27 cellular contexts compared by ENCODE assay signal in the genomic region with DNA sequence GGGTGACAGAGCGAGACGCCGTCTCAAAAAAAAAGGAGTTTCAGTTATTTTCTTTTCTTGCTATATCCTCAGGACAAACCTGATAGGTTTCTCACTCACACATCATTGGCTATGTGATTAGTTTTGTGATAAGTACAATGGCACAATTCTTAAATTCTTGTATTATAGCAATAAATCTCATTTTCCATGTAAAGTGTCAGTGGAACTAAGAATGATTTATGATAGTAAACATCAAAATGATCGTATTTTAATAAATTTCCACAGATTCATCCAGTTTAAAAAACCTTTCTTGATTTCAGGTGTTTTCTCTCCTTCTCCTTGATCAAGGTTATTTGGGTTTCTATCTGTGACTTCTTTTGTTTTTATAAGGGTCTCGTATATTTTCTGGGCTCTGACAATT.
"Had no signal": no experiment of that assay in that cellular context is flagged by ENCODE, and none has a peak within 500 bp of the region (broad histone marks: within the 10 kb centered on the region; RNA-seq: fewer than 3 reads in every experiment).

No MANE protein-coding gene starts in this region.

- FAIRE-seq: urothelium cell line had no signal

- DNase-seq: stimulated activated CD4-positive, alpha-beta T cell treated with anti-CD3 and anti-CD28 coated beads, Interleukin-2, amount 100 ng/mL, for 48 hours; stimulated activated CD4-positive, alpha-beta T cell treated with anti-CD3 and anti-CD28 coated beads, Interleukin-4, amount 100 ng/mL, for 1 hour; stimulated activated CD4-positive, alpha-beta T cell treated with anti-CD3 and anti-CD28 coated beads, Interleukin-4, amount 100 ng/mL, for 24 hours; stimulated activated CD4-positive, alpha-beta T cell treated with anti-CD3 and anti-CD28 coated beads, Interleukin-4, amount 100 ng/mL, for 4 hours; stimulated activated CD8-positive, alpha-beta memory T cell treated with anti-CD3 and anti-CD28 coated beads, Interleukin-4, amount 100 ng/mL, for 48 hours; stimulated activated naive B cell treated with anti-CD40 and anti-IgM and Interleukin-4, amounts not matched to agents 10 μg/mL and 1 μg/mL and 100 μg/mL, for 72 hours; stimulated activated naive CD4-positive, alpha-beta T cell; stimulated activated naive CD4-positive, alpha-beta T cell treated with Interleukin-2 at 50 U/mL for 16 hours; stimulated activated naive CD8-positive, alpha-beta T cell treated with anti-CD3 and anti-CD28 coated beads, Interleukin-15, amount 100 ng/mL, for 72 hours; stimulated activated naive CD8-positive, alpha-beta T cell treated with anti-CD3 and anti-CD28 coated beads, Interleukin-15, Interleukin-2, amounts not matched to agents 100 U/mL and 50 U/mL, for 24 hours; stomach; substantia nigra; testis; thyroid gland; tibial artery; transverse colon; trophoblast cell; upper lobe of left lung; upper lobe of right lung; uterus had no signal

- H3K36me3 ChIP-seq: suprapubic skin, thoracic aorta, thyroid gland, tibial artery, tibial nerve, transverse colon, upper lobe of left lung, upper lobe of right lung, uterus, vagina had no signal

- ATAC-seq: stimulated activated effector memory CD8-positive, alpha-beta T cell treated with anti-CD3 and anti-CD28 coated beads, Interleukin-12 subunit alpha, Interleukin-12 subunit beta, amount 100 ng/mL, for 72 hours; stimulated activated memory B cell treated with anti-CD40 and anti-IgM and Interleukin-4, amounts not matched to agents 10 μg/mL and 1 μg/mL and 100 μg/mL, for 72 hours; stimulated activated naive B cell treated with anti-CD40 and anti-IgM and Interleukin-4, amounts not matched to agents 10 μg/mL and 1 μg/mL and 100 μg/mL, for 72 hours; stimulated activated naive CD8-positive, alpha-beta T cell treated with anti-CD3 and anti-CD28 coated beads, Interleukin-15, amount 100 ng/mL, for 72 hours; stimulated activated naive CD8-positive, alpha-beta T cell treated with anti-CD3 and anti-CD28 coated beads, Interleukin-15, Interleukin-2, amounts not matched to agents 100 U/mL and 50 U/mL, for 24 hours; upper lobe of right lung had no signal

- H3K4me3 ChIP-seq: stomach, suprapubic skin, testis, thoracic aorta, thyroid gland, tibial artery, tibial nerve, transverse colon, upper lobe of left lung, upper lobe of right lung, uterus, vagina had no signal

- H3K27me3 ChIP-seq: stomach, suprapubic skin, testis, thyroid gland, tibial artery, tibial nerve, transverse colon, upper lobe of left lung, upper lobe of right lung, uterus, vagina had no signal

- H3K27ac ChIP-seq: stomach, suprapubic skin, testis, thoracic aorta, thyroid gland, tibial artery, tibial nerve, transverse colon, upper lobe of left lung, upper lobe of right lung, uterus, vagina had no signal

- H3K9me3 ChIP-seq: stomach, suprapubic skin, testis, thoracic aorta, thyroid gland, tibial artery, tibial nerve, transverse colon, upper lobe of left lung, upper lobe of right lung, uterus, vagina had no signal

- H3K4me1 ChIP-seq: uterus, vagina had no signal
